8 cellular contexts compared by ENCODE assay signal in genomic region chr7:112550468-112551060, GRCh38.
DNase-seq lines count a peak whose midpoint lies in the region; TF ChIP-seq lines count a peak whose summit lies in the region.

No MANE protein-coding gene starts in this region.

- CTCF ChIA-PET in GM10248 (lab: Yijun Ruan, JAX): interaction anchor here (0.7 to 2.8 kb wide), 20 partner anchors 10 to 1056 kb away, joined by 3 to 29 read pairs (median 4); no protein-coding TSS in a partner anchor

- H3T11ph ChIP-seq in H9 (ENCODE audit: low read length): no peak overlapping the region

- H3K27me3 ChIP-seq in H9 (ENCODE audit: insufficient read depth, low read length) (no peaks in the 10 kb centered on the region), SU-DHL-6 (ENCODE audit: low read length) (no peaks in the 10 kb centered on the region), trophoblast cell (ENCODE audit: insufficient read depth, low read length) (no peaks in the 10 kb centered on the region)

- H2BK15ac ChIP-seq in H9 (ENCODE audit: low read depth, low read length): no peak overlapping the region

- no peak overlapping the region for H4K5ac ChIP-seq in H9 (ENCODE audit: insufficient read length, low read depth, low read length)

- H3K9me3 ChIP-seq in H9 (ENCODE audit: control insufficient read depth, low read depth, low read length) (no peaks in the 10 kb centered on the region), SU-DHL-6 (ENCODE audit: insufficient read depth, low read length) (no peaks in the 10 kb centered on the region), trophoblast cell (ENCODE audit: insufficient read depth, low read depth, low read length) (peaks cover 5% of the 10 kb centered on the region)

- H2AK5ac ChIP-seq in H9 (ENCODE audit: insufficient read length, low read length): no peak overlapping the region
- H2AK5ac ChIP-seq in trophoblast cell (ENCODE audit: low read length): no peak overlapping the region

- H3K4ac ChIP-seq in H9 (ENCODE audit: low read depth, low read length) (no peak overlapping the region), trophoblast cell (ENCODE audit: low read depth, low read length) (no peak overlapping the region)

- peaks cover 0 to 5% (median 3%) of the 10 kb centered on the region in 3 experiments; a peak in 4 of 7 replicates for H3K36me3 Mint-ChIP-seq in H9 (ENCODE audit: insufficient read depth in 1 of 3, low read depth in 3 of 3)

- H3K79me2 ChIP-seq in H9 (ENCODE audit: insufficient read depth, low read length) (no peaks in the 10 kb centered on the region), SU-DHL-6 (ENCODE audit: insufficient read depth, low read length) (no peaks in the 10 kb centered on the region), trophoblast cell (ENCODE audit: control insufficient read depth, insufficient read depth, low read length, poor library complexity) (no peaks in the 10 kb centered on the region)

- no peak overlapping the region for H3K4me3 Mint-ChIP-seq in H9

- no peak overlapping the region for H4K8ac ChIP-seq in H9 (replicated peaks; ENCODE audit: insufficient read length, low read depth, low read length)
- no peak overlapping the region for H4K8ac ChIP-seq in trophoblast cell (ENCODE audit: low read depth, low read length)

- H3K14ac ChIP-seq in H9 (ENCODE audit: insufficient read depth, low read length) (no peak overlapping the region), trophoblast cell (ENCODE audit: low read length) (no peak overlapping the region)

- peak; percentile 100 for TF ChIP-seq CTCF in AG10803 (conservative IDR thresholded peaks at IDR 0.05; ENCODE audit: low read length)
- TF ChIP-seq CTCF in GM10248 (IDR thresholded peaks at IDR 0.05; ENCODE audit: control extremely low read depth, extremely low read depth, low read depth, missing control alignments): peak; percentile 79
- peak; percentile 88 for TF ChIP-seq CTCF in H9 (conservative IDR thresholded peaks at IDR 0.05)
- peak; percentile 82 for TF ChIP-seq CTCF in LNCaP clone FGC (IDR thresholded peaks at IDR 0.05; ENCODE audit: control insufficient read depth, extremely low read depth, insufficient read depth)
- peak; percentile 83 for TF ChIP-seq CTCF in SU-DHL-6 (IDR thresholded peaks at IDR 0.05; ENCODE audit: insufficient read depth, low read length, poor library complexity, severe bottlenecking)
- TF ChIP-seq CTCF in fibroblast of pulmonary artery (IDR thresholded peaks at IDR 0.05; ENCODE audit: low read length, missing control alignments): peak; percentile 100

- peaks cover 4 to 10% of the 10 kb centered on the region in 2 experiments; a peak in 4 of 5 replicates for H3K9me3 Mint-ChIP-seq in H9

- no peaks in the 10 kb centered on the region for H3K36me3 ChIP-seq in SU-DHL-6 (ENCODE audit: low read length)
- H3K36me3 ChIP-seq in trophoblast cell (ENCODE audit: control insufficient read depth in 1 of 2, insufficient read depth in 2 of 2, low read length in 2 of 2): no peaks in the 10 kb centered on the region

- H4K12ac ChIP-seq in trophoblast cell (ENCODE audit: low read depth, low read length): no peak overlapping the region

- H3K27ac Mint-ChIP-seq in H9: no peak overlapping the region

- H3K18ac ChIP-seq in H9 (ENCODE audit: insufficient read length, low read depth, low read length): no peak overlapping the region
- H3K18ac ChIP-seq in trophoblast cell (ENCODE audit: low read length): no peak overlapping the region

- no peak overlapping the region for H2BK12ac ChIP-seq in H9 (ENCODE audit: insufficient read length, low read depth, low read length)
- no peak overlapping the region for H2BK12ac ChIP-seq in trophoblast cell (ENCODE audit: low read length)

- no peak overlapping the region for H2BK5ac ChIP-seq in H9 (ENCODE audit: insufficient read length, low read length)
- no peak overlapping the region for H2BK5ac ChIP-seq in trophoblast cell (ENCODE audit: low read depth, low read length, poor library complexity)

- H4K20me1 ChIP-seq in H9 (ENCODE audit: control insufficient read depth, insufficient read depth, insufficient read length) (no peaks in the 10 kb centered on the region), SU-DHL-6 (ENCODE audit: low read depth, low read length) (no peaks in the 10 kb centered on the region)

- no peaks in the 10 kb centered on the region for H3K27me3 Mint-ChIP-seq in H9 (ENCODE audit: low read depth)

- peak; percentile 70 for DNase-seq in AG10803 (ENCODE audit: low read depth)
- DNase-seq in GM10248 (ENCODE audit: extremely low spot score): peak; percentile 57
- DNase-seq in H9: no peak
- DNase-seq in LNCaP clone FGC (ENCODE audit: low read depth): peak; percentile 47
- DNase-seq in fibroblast of pulmonary artery (ENCODE audit: low read depth): peak; percentile 84
- peak; percentile 17 to 85 for DNase-seq in trophoblast cell
- DNase-seq in activated CD4-positive, CD25-positive, alpha-beta regulatory T cell (lab: John Stamatoyannopoulos, UW): no peak

- H2BK20ac ChIP-seq in H9 (ENCODE audit: low read depth, low read length, poor library complexity, severe bottlenecking): no peak overlapping the region

- H2BK120ac ChIP-seq in H9 (ENCODE audit: low read depth, low read length, poor library complexity, severe bottlenecking) (no peak overlapping the region), trophoblast cell (ENCODE audit: insufficient read depth, low read length, poor library complexity) (no peak overlapping the region)

- H3K27ac ChIP-seq in H9 (ENCODE audit: insufficient read length, low read depth, low read length): no peak overlapping the region
- no peak overlapping the region for H3K27ac ChIP-seq in SU-DHL-6 (ENCODE audit: low read depth, low read length)
- H3K27ac ChIP-seq in trophoblast cell (ENCODE audit: low read depth, low read length): no peak overlapping the region

- H3K23me2 ChIP-seq in H9 (ENCODE audit: insufficient read length, low read depth, low read length, poor library complexity, severe bottlenecking): no peaks in the 10 kb centered on the region

- H3K23ac ChIP-seq in H9 (ENCODE audit: insufficient read length, low read depth, low read length): no peak overlapping the region
- no peak overlapping the region for H3K23ac ChIP-seq in trophoblast cell (ENCODE audit: low read length)

- no peaks in the 10 kb centered on the region for H3K79me1 ChIP-seq in H9 (ENCODE audit: insufficient read depth, low read depth, low read length, poor library complexity, severe bottlenecking)
- H3K79me1 ChIP-seq in trophoblast cell (ENCODE audit: low read length): no peaks in the 10 kb centered on the region

- H3F3A ChIP-seq in SU-DHL-6 (ENCODE audit: insufficient read depth): no peaks in the 10 kb centered on the region

- no peak overlapping the region for H3K56ac ChIP-seq in H9 (ENCODE audit: insufficient read length, low read depth, low read length)

- H3K4me1 ChIP-seq in H9 (ENCODE audit: insufficient read depth, low read length) (no peaks in the 10 kb centered on the region), trophoblast cell (ENCODE audit: control insufficient read depth in 1 of 2, insufficient read depth in 2 of 2, low read length in 2 of 2) (no peaks in the 10 kb centered on the region)

- WGBS in H9 (ENCODE audit: extremely low coverage, insufficient read length, low lambda C conversion rate): no CpG with 5 or more reads among the region's 2 CpGs
- no CpG with 5 or more reads among the region's 2 CpGs for WGBS in trophoblast cell (ENCODE audit: extremely low coverage, insufficient coverage, insufficient read length)

- no peaks in the 10 kb centered on the region for H3K4me1 Mint-ChIP-seq in H9

- no peak overlapping the region for H3K4me2 ChIP-seq in H9 (ENCODE audit: insufficient read depth, insufficient read length, low read length)
- H3K4me2 ChIP-seq in SU-DHL-6 (ENCODE audit: low read depth, low read length, poor library complexity, severe bottlenecking): no peak overlapping the region
- H3K4me2 ChIP-seq in trophoblast cell (ENCODE audit: low read length): no peak overlapping the region

- POLR2A ChIA-PET in GM10248 (lab: Yijun Ruan, JAX): no interaction called here

- H2AFZ ChIP-seq in H9 (ENCODE audit: low read length) (no peak overlapping the region), SU-DHL-6 (ENCODE audit: low read depth, low read length, severe bottlenecking) (no peak overlapping the region), trophoblast cell (ENCODE audit: insufficient read depth, low read length, poor library complexity) (no peak overlapping the region)

- no peak overlapping the region for H3K4me3 ChIP-seq in AG10803 (ENCODE audit: low read length)
- H3K4me3 ChIP-seq in LNCaP clone FGC (ENCODE audit: low read depth, low read length): no peak overlapping the region
- H3K4me3 ChIP-seq in SU-DHL-6 (ENCODE audit: insufficient read depth, low read length, poor library complexity, severe bottlenecking): no peak overlapping the region
- H3K4me3 ChIP-seq in fibroblast of pulmonary artery (replicated peaks; ENCODE audit: low read depth, low read length): no peak overlapping the region
- no peak overlapping the region for H3K4me3 ChIP-seq in trophoblast cell (ENCODE audit: low read depth, low read length)

- no peaks in the 10 kb centered on the region for H3K9me2 ChIP-seq in SU-DHL-6 (replicated peaks; ENCODE audit: insufficient read depth, low read length)

- H4K91ac ChIP-seq in H9 (ENCODE audit: insufficient read length, low read depth, low read length): no peak overlapping the region
- no peak overlapping the region for H4K91ac ChIP-seq in trophoblast cell (ENCODE audit: low read depth, low read length)

- H3K9ac ChIP-seq in H9 (ENCODE audit: extremely low read depth, insufficient read length, low read length) (no peak overlapping the region), SU-DHL-6 (ENCODE audit: low read length) (no peak overlapping the region), trophoblast cell (ENCODE audit: low read length) (no peak overlapping the region)

Comparison
In these comparisons a context has a peak if more than half of its experiments do, and no peak if none do; other contexts are left out.
1. DNase-seq: peak in AG10803 (single experiment), GM10248 (single experiment), LNCaP clone FGC (single experiment), fibroblast of pulmonary artery (single experiment) and trophoblast cell (2 of 2); none in H9 (single experiment) and activated CD4-positive, CD25-positive, alpha-beta regulatory T cell (0 of 4).
2. Peak in every context shown above with its lines, with median percentiles within 50 percentile points of each other: CTCF ChIP-seq.